In genomic region chr7:15326044-15326644, GRCh38 we compare ENCODE assay signal across 8 cellular contexts.
DNase-seq lines count a peak whose midpoint lies in the region; ATAC-seq, FAIRE-seq and TF ChIP-seq lines count a peak whose summit lies in the region.

No MANE protein-coding gene starts in this region.

- H3K4me1 Mint-ChIP-seq in CD4-positive, alpha-beta T cell (ENCODE audit: low read depth), result no peaks in the 10 kb centered on the region

- H3K4me1 ChIP-seq in HEK293 (ENCODE audit: control insufficient read depth, insufficient read depth, low read length) (no peaks in the 10 kb centered on the region), gastroesophageal sphincter (no peaks in the 10 kb centered on the region)

- no peak for TF ChIP-seq EP300 in gastroesophageal sphincter (IDR thresholded peaks at IDR 0.05)

- no peaks in the 10 kb centered on the region for H3K36me3 Mint-ChIP-seq in CD4-positive, alpha-beta T cell (ENCODE audit: low read depth)

- H3K4me3 ChIP-seq in HEK293 (ENCODE audit: low read depth, low read length) (no peak overlapping the region), gastroesophageal sphincter (no peak overlapping the region)

- no peaks in the 10 kb centered on the region for H3K27me3 Mint-ChIP-seq in CD4-positive, alpha-beta T cell

- H3K27ac ChIP-seq in HEK293 (ENCODE audit: extremely low read depth, low read depth, low read length), result no peak overlapping the region
- H3K27ac ChIP-seq in gastroesophageal sphincter, result no peak overlapping the region
- no peak overlapping the region for H3K27ac ChIP-seq in CD4-positive, alpha-beta T cell (ENCODE audit: low read depth, low read length)

- H3K27ac Mint-ChIP-seq in CD4-positive, alpha-beta T cell, result no peak overlapping the region

- 58 to 66% methylated on average over 2 to 3 of the region's 3 CpGs for WGBS in gastroesophageal sphincter (ENCODE audit: low coverage in 1 of 2), 2 donors

- TF ChIP-seq CTCF in HEK293 (tag by site-specific recombination; IDR thresholded peaks at IDR 0.05) (no peak), gastroesophageal sphincter (IDR thresholded peaks at IDR 0.05) (peak; percentile 17 to 56 (median 37))
- no peak for TF ChIP-seq CTCF in CD4-positive, alpha-beta T cell (IDR thresholded peaks at IDR 0.05)

- ATAC-seq in gastroesophageal sphincter, result no peak
- ATAC-seq in HG03139 (IDR thresholded peaks at IDR 0.05; ENCODE audit: unreplicated experiment), result no peak
- no peak for ATAC-seq in HG02678 (IDR thresholded peaks at IDR 0.05; ENCODE audit: unreplicated experiment)
- no peak for ATAC-seq in CD4-positive, alpha-beta T cell (ENCODE audit: poor library complexity)

- FAIRE-seq in RCC 7860 (lab: Jason Lieb, UNC), result peak; percentile 75

- H3K9me3 ChIP-seq in HEK293 (ENCODE audit: control insufficient read depth, insufficient read depth, low read depth, low read length) (no peaks in the 10 kb centered on the region), gastroesophageal sphincter (no peaks in the 10 kb centered on the region)
- no peaks in the 10 kb centered on the region for H3K9me3 ChIP-seq in CD4-positive, alpha-beta T cell (ENCODE audit: control insufficient read depth, low read length)

- no peaks in the 10 kb centered on the region for H3K27me3 ChIP-seq in gastroesophageal sphincter
- no peaks in the 10 kb centered on the region for H3K27me3 ChIP-seq in CD4-positive, alpha-beta T cell (ENCODE audit: control insufficient read depth, insufficient read depth, low read length)

- intact Hi-C loops in CD4-positive, alpha-beta T cell (cut with DNase I, micrococcal nuclease), result no loop called here

- DNase-seq in AG20443 (ENCODE audit: low spot score) (peak; percentile 8), RCC 7860 (ENCODE audit: low spot score) (peak; percentile 25), amygdala (lab: John Stamatoyannopoulos, UW) (no peak)
- DNase-seq in CD4-positive, alpha-beta T cell, result no peak

- H3K4me3 Mint-ChIP-seq in CD4-positive, alpha-beta T cell, result no peak overlapping the region

- CTCF ChIA-PET in HEK293 (lab: Yijun Ruan, JAX), result interaction anchor here (0.6 to 1.9 kb wide), 7 partner anchors 156 to 741 kb away, joined by 3 to 9 read pairs (median 5); no protein-coding TSS in a partner anchor
- CTCF ChIA-PET in CD4-positive, alpha-beta T cell (lab: Charles Lee), result no interaction called here

- H3K9me3 Mint-ChIP-seq in CD4-positive, alpha-beta T cell, result no peaks in the 10 kb centered on the region

- POLR2A ChIA-PET in HEK293 (lab: Yijun Ruan, JAX), result no interaction called here
- POLR2A ChIA-PET in CD4-positive, alpha-beta T cell (lab: Charles Lee), result no interaction called here

- H3K36me3 ChIP-seq in HEK293 (ENCODE audit: control insufficient read depth in 2 of 2, insufficient read depth in 1 of 2, low read length in 2 of 2) (no peaks in the 10 kb centered on the region), gastroesophageal sphincter (no peaks in the 10 kb centered on the region)

- TF ChIP-seq POLR2A in gastroesophageal sphincter (IDR thresholded peaks at IDR 0.05), result no peak

TF ChIP-seq in HEK293, 187 proteins besides CTCF, POLR2A, EP300 and RAD21:
- no peak for TF ChIP-seq ZNF26 (tag by site-specific recombination; IDR thresholded peaks at IDR 0.05)
- peak; percentile 67 for TF ChIP-seq ZNF654 (tag by site-specific recombination; IDR thresholded peaks at IDR 0.05; ENCODE audit: low read depth)
- TF ChIP-seq ZNF514 (tag by site-specific recombination; IDR thresholded peaks at IDR 0.05), result no peak

Comparison
In these comparisons a context has a peak if more than half of its experiments do, and no peak if none do; other contexts are left out.
1. DNase-seq: peak in AG20443 (single experiment) and RCC 7860 (single experiment); none in amygdala (0 of 56) and CD4-positive, alpha-beta T cell (0 of 10).
2. CTCF ChIP-seq: peak in gastroesophageal sphincter (4 of 4); none in HEK293 (single experiment) and CD4-positive, alpha-beta T cell (single experiment).